ENCODE assay signal across 16 cellular contexts in genomic region chr10:80157561-80157960, GRCh38. TPM values are rescaled to one million over a fixed set of nuclear protein-coding genes. Genes with fewer than 3 reads are reported as not detected.
DNase-seq lines count a peak whose midpoint lies in the region; ATAC-seq, FAIRE-seq and TF ChIP-seq lines count a peak whose summit lies in the region.
"Had no signal": no experiment of that assay in that cellular context is flagged by ENCODE, and none has a peak within 500 bp of the region (broad histone marks: within the 10 kb centered on the region; RNA-seq: fewer than 3 reads in every experiment).

No MANE protein-coding gene starts in this region.

- H3K27me3 ChIP-seq in SK-N-SH (ENCODE audit: insufficient read depth) (no peaks in the 10 kb centered on the region), astrocyte (ENCODE audit: insufficient read depth, low read length) (no peaks in the 10 kb centered on the region), muscle layer of duodenum (ENCODE audit: low read depth, low read length) (no peaks in the 10 kb centered on the region), thoracic aorta (replicated peaks; ENCODE audit: insufficient read depth) (no peaks in the 10 kb centered on the region)
- H3K27me3 ChIP-seq: right lobe of liver had no signal

- H3K27ac ChIP-seq in SK-N-SH (ENCODE audit: low read depth in 2 of 2, low read length in 1 of 2), result peak overlapping the region; percentile 76 to 88; a peak in 3 of 4 replicates
- H3K27ac ChIP-seq in astrocyte (ENCODE audit: low read depth, low read length), result no peak overlapping the region
- H3K27ac ChIP-seq in muscle layer of duodenum (ENCODE audit: low read length), result peak overlapping the region; percentile 83
- peak overlapping the region; percentile 89 to 91 for H3K27ac ChIP-seq in thoracic aorta
- H3K27ac ChIP-seq: 22Rv1, right lobe of liver had no signal

- H3K79me2 ChIP-seq in SK-N-SH (ENCODE audit: insufficient read depth) (no peaks in the 10 kb centered on the region), astrocyte (ENCODE audit: insufficient read depth, low read length) (no peaks in the 10 kb centered on the region)

- H2AFZ ChIP-seq in SK-N-SH (ENCODE audit: low read depth) (no peak overlapping the region), astrocyte (ENCODE audit: low read depth, low read length) (no peak overlapping the region)

- H4K20me1 ChIP-seq in SK-N-SH (ENCODE audit: insufficient read depth), result no peaks in the 10 kb centered on the region
- H4K20me1 ChIP-seq in astrocyte (ENCODE audit: insufficient read depth, low read length), result peaks cover 17% of the 10 kb centered on the region

- no peak for TF ChIP-seq RAD21 in SK-N-SH (IDR thresholded peaks at IDR 0.05; ENCODE audit: low read length)

- peaks cover 49% of the 10 kb centered on the region for H3K4me1 Mint-ChIP-seq in astrocyte (ENCODE audit: low read depth, unreplicated experiment)

- H3K4me3 ChIP-seq in SK-N-SH (ENCODE audit: low read depth in 2 of 2, low read length in 1 of 2), result no peak overlapping the region
- H3K4me3 ChIP-seq in astrocyte (ENCODE audit: insufficient read depth, low read depth, low read length), result no peak overlapping the region
- H3K4me3 ChIP-seq in muscle layer of duodenum (ENCODE audit: low read depth in 1 of 2, low read length in 2 of 2), result no peak overlapping the region
- no peak overlapping the region for H3K4me3 ChIP-seq in thoracic aorta
- H3K4me3 ChIP-seq: HAP-1, right lobe of liver had no signal

- H3K36me3 Mint-ChIP-seq in astrocyte (ENCODE audit: low read depth, unreplicated experiment), result peaks cover 43% of the 10 kb centered on the region

- TF ChIP-seq CTCF in SK-N-SH (IDR thresholded peaks at IDR 0.05), result no peak
- no peak for TF ChIP-seq CTCF in astrocyte (IDR thresholded peaks at IDR 0.05; ENCODE audit: insufficient read depth, low read depth, low read length)
- TF ChIP-seq CTCF in thoracic aorta (IDR thresholded peaks at IDR 0.05), result no peak

- H3K36me3 ChIP-seq in SK-N-SH (replicated peaks in 1 of 2; ENCODE audit: control insufficient read depth in 1 of 2, insufficient read depth in 2 of 2, low read length in 1 of 2) (peaks cover 18 to 23% of the 10 kb centered on the region in 2 experiments), astrocyte (ENCODE audit: insufficient read depth, low read length) (peaks cover 24% of the 10 kb centered on the region), muscle layer of duodenum (ENCODE audit: control insufficient read depth in 1 of 2, insufficient read depth in 2 of 2, low read length in 2 of 2) (peaks cover 61 to 65% of the 10 kb centered on the region in 2 donors), thoracic aorta (peaks cover 35% of the 10 kb centered on the region)

- CTCF ChIA-PET in SK-N-SH (lab: Yijun Ruan, JAX), result interaction anchor here (0.8 to 3.4 kb wide), 2 partner anchors 14 to 64 kb away, joined by 3 to 28 read pairs; no protein-coding TSS in a partner anchor

- no peak overlapping the region for H3K4me3 Mint-ChIP-seq in astrocyte (ENCODE audit: unreplicated experiment)
- H3K4me3 Mint-ChIP-seq: CD14-positive monocyte, nephron progenitor cell had no signal

- TF ChIP-seq EP300 in SK-N-SH (IDR thresholded peaks at IDR 0.05; ENCODE audit: borderline replicate concordance in 1 of 2, low read depth in 1 of 2, low read length in 1 of 2), result no peak

- H3K4me1 ChIP-seq in SK-N-SH (ENCODE audit: control insufficient read depth in 1 of 2, insufficient read depth in 2 of 2, low read depth in 1 of 2, low read length in 1 of 2) (peaks cover 23 to 42% of the 10 kb centered on the region in 2 experiments; a peak in 3 of 4 replicates), astrocyte (ENCODE audit: insufficient read depth, low read length) (peaks cover 48% of the 10 kb centered on the region), muscle layer of duodenum (ENCODE audit: control insufficient read depth in 1 of 2, insufficient read depth in 2 of 2, low read length in 2 of 2) (peaks cover 9 to 24% of the 10 kb centered on the region in 2 donors), thoracic aorta (ENCODE audit: control insufficient read depth in 1 of 2, low read depth in 2 of 2) (peaks cover 47 to 85% of the 10 kb centered on the region in 2 donors)
- H3K4me1 ChIP-seq: HAP-1, right lobe of liver had no signal

- no peak overlapping the region for H3K9ac ChIP-seq in SK-N-SH
- peak overlapping the region; percentile 16 for H3K9ac ChIP-seq in astrocyte (ENCODE audit: low read length)

- H3K27me3 Mint-ChIP-seq in astrocyte (ENCODE audit: low read depth, unreplicated experiment), result no peaks in the 10 kb centered on the region

- WGBS in SK-N-SH (ENCODE audit: low lambda C conversion rate), result 86% methylated on average over 3 of the region's 14 CpGs

- POLR2A ChIA-PET in SK-N-SH (lab: Yijun Ruan, JAX), result no interaction called here

- FAIRE-seq in astrocyte (lab: Jason Lieb, UNC), result no peak

- no peaks in the 10 kb centered on the region for H3K9me2 ChIP-seq in SK-N-SH

- H3K9me3 Mint-ChIP-seq in astrocyte (ENCODE audit: unreplicated experiment), result no peaks in the 10 kb centered on the region
- H3K9me3 Mint-ChIP-seq: nephron progenitor cell had no signal

- H3K27ac Mint-ChIP-seq in astrocyte (ENCODE audit: unreplicated experiment), result peak overlapping the region; percentile 80

- H3F3A ChIP-seq in SK-N-SH (replicated peaks; ENCODE audit: insufficient read depth), result peaks cover 33% of the 10 kb centered on the region

- no peak for DNase-seq in SK-N-SH
- DNase-seq in astrocyte (ENCODE audit: low read depth), result no peak
- DNase-seq in thoracic aorta (ENCODE audit: low spot score), result no peak
- DNase-seq in kidney tubule cell (ENCODE audit: low spot score), result no peak
- DNase-seq in SK-N-DZ (ENCODE audit: low spot score), result no peak
- no peak for DNase-seq in NOMO-1 treated with dmso at 0.1 percent for 144 hours (lab: John Stamatoyannopoulos, UW; ENCODE audit: unreplicated experiment)
- DNase-seq: activated CD4-positive, alpha-beta T cell treated with anti-CD3 and anti-CD28 coated beads for 4 hours; NCI-H2081 treated with DMSO at 0.1 percent for 48 hours; nephron progenitor cell; right lobe of liver; stimulated activated CD4-positive, alpha-beta T cell treated with anti-CD3 and anti-CD28 coated beads, Interleukin-4, amount 100 ng/mL, for 4 hours had no signal

- ATAC-seq in SK-N-SH treated with all-trans-retinoic acid at 6 μM for 48 hours (no peak), thoracic aorta (ENCODE audit: insufficient number of reproducible peaks, low FRiP score, low read depth) (no peak)

- H3K4me2 ChIP-seq in SK-N-SH, result no peak overlapping the region; the same call in 1 of the 2 replicates
- no peak overlapping the region for H3K4me2 ChIP-seq in astrocyte (ENCODE audit: low read length)

- H3K9me3 ChIP-seq in SK-N-SH, result no peaks in the 10 kb centered on the region
- no peaks in the 10 kb centered on the region for H3K9me3 ChIP-seq in astrocyte (ENCODE audit: insufficient read depth, low read depth, low read length)
- H3K9me3 ChIP-seq in muscle layer of duodenum (ENCODE audit: control insufficient read depth in 1 of 2, low read length in 2 of 2), result no peaks in the 10 kb centered on the region
- no peaks in the 10 kb centered on the region for H3K9me3 ChIP-seq in thoracic aorta
- H3K9me3 ChIP-seq: HAP-1, right lobe of liver had no signal

TF ChIP-seq in SK-N-SH treated with all-trans-retinoic acid at 6 μM for 48 hours, 23 proteins besides CTCF, POLR2A, EP300 and RAD21 (continues in another document):
- TF ChIP-seq ZNF565 (CRISPR knock-in tag; conservative IDR thresholded peaks at IDR 0.05; ENCODE audit: low read depth) (no peak), ESRRG (CRISPR knock-in tag; IDR thresholded peaks at IDR 0.05) (no peak), RARB (CRISPR knock-in tag; IDR thresholded peaks at IDR 0.05) (no peak), ZFP3 (CRISPR knock-in tag; IDR thresholded peaks at IDR 0.05) (no peak), TOX (CRISPR knock-in tag; IDR thresholded peaks at IDR 0.05; ENCODE audit: borderline replicate concordance) (no peak), OSR1 (CRISPR knock-in tag; IDR thresholded peaks at IDR 0.05) (no peak), POU6F1 (CRISPR knock-in tag; IDR thresholded peaks at IDR 0.05; ENCODE audit: borderline replicate concordance, low read depth) (no peak), SNAI2 (CRISPR knock-in tag; IDR thresholded peaks at IDR 0.05) (no peak), ISL1 (CRISPR knock-in tag; IDR thresholded peaks at IDR 0.05) (no peak), ZC3H10 (CRISPR knock-in tag; IDR thresholded peaks at IDR 0.05) (no peak), ARNTL (CRISPR knock-in tag; IDR thresholded peaks at IDR 0.05; ENCODE audit: borderline replicate concordance, low read depth) (no peak), PPARA (CRISPR knock-in tag; IDR thresholded peaks at IDR 0.05; ENCODE audit: borderline replicate concordance) (no peak)

RNA-seq across cellular contexts. Expression of gene PLAC9, which starts 25.0 kb away (rescaled TPM):
- 0.21 TPM in 1 of 2 replicates, not detected in the other for polyA plus RNA-seq in SK-N-SH (2012; rRNA removed)
- 0.10 and 0.29 TPM in 2 replicates for polyA plus RNA-seq in SK-N-SH (2012; cell fraction: cytosol; rRNA removed)
- polyA plus RNA-seq in SK-N-SH (2012; cell fraction: nucleus; rRNA removed), result 0.14 and 0.62 TPM in 2 replicates
- total RNA-seq in astrocyte (1.5 and 2.3 TPM in 2 replicates), thoracic aorta (100 to 1,000 TPM in 1 of 2 donors, 10 to 100 TPM in 1; 42.7 to 123 TPM)
- not detected in 2 replicates for polyA plus RNA-seq in SK-N-DZ (2014; cell fraction: cytosol; rRNA removed)
- polyA plus RNA-seq in SK-N-DZ (2014; cell fraction: nucleus; rRNA removed), result not detected in 2 replicates
- polyA plus RNA-seq: CD14-positive monocyte had no signal

RNA-seq across cellular contexts. Expression of gene ANXA11, which starts 47.8 kb away (rescaled TPM):
- 50.9 and 53.6 TPM in 2 replicates for polyA plus RNA-seq in SK-N-SH (2012; rRNA removed)
- 42.2 and 48.2 TPM in 2 replicates for polyA plus RNA-seq in SK-N-SH (2012; cell fraction: cytosol; rRNA removed)
- 59.9 and 66.6 TPM in 2 replicates for polyA plus RNA-seq in SK-N-SH (2012; cell fraction: nucleus; rRNA removed)
- total RNA-seq in astrocyte (102 and 122 TPM in 2 replicates), thoracic aorta (100 to 1,000 TPM; 130 to 198 TPM)
- 1.2 and 1.7 TPM in 2 replicates for polyA plus RNA-seq in SK-N-DZ (2014; cell fraction: cytosol; rRNA removed)
- polyA plus RNA-seq in SK-N-DZ (2014; cell fraction: nucleus; rRNA removed), result 0.92 and 1.2 TPM in 2 replicates

Comparison
In these comparisons a context has a peak if more than half of its experiments do, and no peak if none do; other contexts are left out.
1. RNA of gene PLAC9, which starts 25.0 kb away (total RNA-seq): 42.7 to 123 TPM in thoracic aorta; 1.5 to 2.3 TPM in astrocyte; every median in the first group is over 10 times any median in the second.